In the genomic region with DNA sequence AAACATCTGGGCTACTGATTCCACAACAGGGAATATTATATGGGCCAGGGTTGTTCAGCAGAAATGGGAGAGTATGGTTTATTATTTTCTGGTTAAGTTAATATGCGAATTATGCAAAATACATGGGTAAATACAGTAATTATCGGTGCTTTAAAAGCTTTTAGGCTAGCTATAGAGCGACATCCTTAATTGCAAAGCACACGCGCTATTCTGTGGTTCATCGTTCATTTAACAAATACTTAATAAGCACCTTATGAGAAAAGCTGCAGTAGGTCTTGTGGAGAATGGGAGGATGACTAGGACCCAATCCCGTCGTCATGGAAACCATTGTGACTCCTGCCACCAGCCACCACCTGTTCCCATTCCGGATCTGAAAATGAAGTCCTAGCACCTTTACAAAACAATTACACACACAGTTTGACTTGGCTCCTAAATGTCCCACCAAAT, we compare ENCODE assay signal across 8 cellular contexts. TPM values are rescaled to one million over a fixed set of nuclear protein-coding genes. Genes with fewer than 3 reads are reported as not detected.
DNase-seq lines count a peak whose midpoint lies in the region; ATAC-seq and TF ChIP-seq lines count a peak whose summit lies in the region.

No MANE protein-coding gene starts in this region.

- CTCF ChIA-PET in activated CD4-positive, alpha-beta T cell treated with anti-CD3 and anti-CD28 coated beads, Interleukin-2, amount 10 ng/mL, durations not matched to agents 7 days and 5 days (lab: Charles Lee): interaction anchor here (0.9 to 1.2 kb wide), 2 partner anchors 14 to 18 kb away, joined by 3 to 4 read pairs; no protein-coding TSS in a partner anchor

- ATAC-seq in GM18520 (IDR thresholded peaks at IDR 0.05; ENCODE audit: unreplicated experiment) (no peak), GM21528 (IDR thresholded peaks at IDR 0.05; ENCODE audit: low FRiP score, unreplicated experiment) (no peak)

- H3K27ac ChIP-seq in subcutaneous abdominal adipose tissue (ENCODE audit: low read depth, low read length): peak overlapping the region; percentile 21

- peaks cover 3 to 33% (median 22%) of the 10 kb centered on the region in 5 donors for H3K4me1 ChIP-seq in subcutaneous abdominal adipose tissue (ENCODE audit: control insufficient read depth in 5 of 5, insufficient read depth in 5 of 5, low read length in 5 of 5)

- H3K4me3 ChIP-seq in kidney epithelial cell (ENCODE audit: low read depth, low read length) (peak overlapping the region; percentile 22), subcutaneous abdominal adipose tissue (ENCODE audit: low read depth in 1 of 5, low read length in 5 of 5) (peak overlapping the region; percentile 42 to 91 (median 87))

- H3K36me3 Mint-ChIP-seq in activated CD4-positive, alpha-beta T cell treated with anti-CD3 and anti-CD28 coated beads, Interleukin-2, amount 10 ng/mL, durations not matched to agents 7 days and 5 days (ENCODE audit: low read depth): peaks cover 24% of the 10 kb centered on the region

- no peak for DNase-seq in activated CD4-positive, alpha-beta T cell treated with anti-CD3 and anti-CD28 coated beads, Interleukin-2, amount 10 ng/mL, durations not matched to agents 7 days and 5 days
- no peak for DNase-seq in activated CD4-positive, alpha-beta T cell treated with anti-CD3 and anti-CD28 coated beads, Interleukin-2, amount 50 U/mL, for 1 hour
- peak; percentile 94 for DNase-seq in NCI-H2171 treated with DMSO at 0.1 percent for 48 hours (lab: John Stamatoyannopoulos, UW)
- DNase-seq in astrocyte of the hippocampus (ENCODE audit: low read depth, low spot score): peak; percentile 38
- no peak for DNase-seq in kidney epithelial cell (ENCODE audit: low read depth)

- H3K4me1 Mint-ChIP-seq in activated CD4-positive, alpha-beta T cell treated with anti-CD3 and anti-CD28 coated beads, Interleukin-2, amount 10 ng/mL, durations not matched to agents 7 days and 5 days: peaks cover 54% of the 10 kb centered on the region

- H3K4me3 Mint-ChIP-seq in activated CD4-positive, alpha-beta T cell treated with anti-CD3 and anti-CD28 coated beads, Interleukin-2, amount 10 ng/mL, durations not matched to agents 7 days and 5 days: peak overlapping the region; percentile 89

- H3K27me3 ChIP-seq in kidney epithelial cell (ENCODE audit: control insufficient read depth, insufficient read depth, low read length): no peaks in the 10 kb centered on the region
- H3K27me3 ChIP-seq in subcutaneous abdominal adipose tissue (ENCODE audit: control insufficient read depth in 5 of 5, insufficient read depth in 4 of 5, low read length in 5 of 5): no peaks in the 10 kb centered on the region

- H3K9me3 ChIP-seq in subcutaneous abdominal adipose tissue (ENCODE audit: control insufficient read depth in 5 of 5, low read length in 5 of 5): no peaks in the 10 kb centered on the region

- H3K27ac Mint-ChIP-seq in activated CD4-positive, alpha-beta T cell treated with anti-CD3 and anti-CD28 coated beads, Interleukin-2, amount 10 ng/mL, durations not matched to agents 7 days and 5 days: peak overlapping the region; percentile 98

- H3K36me3 ChIP-seq in kidney epithelial cell (ENCODE audit: control insufficient read depth, insufficient read depth, low read length) (no peaks in the 10 kb centered on the region), subcutaneous abdominal adipose tissue (ENCODE audit: control insufficient read depth in 5 of 5, insufficient read depth in 5 of 5, low read length in 5 of 5) (no peaks in the 10 kb centered on the region)

- no peak for TF ChIP-seq CTCF in kidney epithelial cell (IDR thresholded peaks at IDR 0.05; ENCODE audit: insufficient read depth, low read length, poor library complexity, severe bottlenecking)

- peaks cover 8% of the 10 kb centered on the region for H3K9me3 Mint-ChIP-seq in activated CD4-positive, alpha-beta T cell treated with anti-CD3 and anti-CD28 coated beads, Interleukin-2, amount 10 ng/mL, durations not matched to agents 7 days and 5 days

- peak overlapping the region in 2 of 5 donors; percentile 42 to 43 for H3K9ac ChIP-seq in subcutaneous abdominal adipose tissue (ENCODE audit: low read length in 5 of 5)

- POLR2A ChIA-PET in activated CD4-positive, alpha-beta T cell treated with anti-CD3 and anti-CD28 coated beads, Interleukin-2, amount 10 ng/mL, durations not matched to agents 7 days and 5 days (lab: Charles Lee): interaction anchor here (0.6 kb wide), 1 partner anchor 371 kb away, joined by 3 read pairs; the partner anchor contains the start of gene KLHDC10

- no peaks in the 10 kb centered on the region for H3K27me3 Mint-ChIP-seq in activated CD4-positive, alpha-beta T cell treated with anti-CD3 and anti-CD28 coated beads, Interleukin-2, amount 10 ng/mL, durations not matched to agents 7 days and 5 days

RNA-seq across cellular contexts. Expression of gene CEP41, which starts 0.6 kb away (rescaled TPM):
- total RNA-seq in activated CD4-positive, alpha-beta T cell treated with anti-CD3 and anti-CD28 coated beads, Interleukin-2, amount 10 ng/mL, durations not matched to agents 7 days and 5 days: 10 to 100 TPM; 18.5 to 19.6 TPM
- 12.9 and 27.8 TPM in 2 replicates for total RNA-seq in kidney epithelial cell

RNA-seq across cellular contexts. Expression of gene MEST, which starts 50.5 kb away (rescaled TPM):
- total RNA-seq in activated CD4-positive, alpha-beta T cell treated with anti-CD3 and anti-CD28 coated beads, Interleukin-2, amount 10 ng/mL, durations not matched to agents 7 days and 5 days: 1 to 10 TPM; 1.2 TPM
- total RNA-seq in kidney epithelial cell: 14.2 and 15.2 TPM in 2 replicates

Comparison
In these comparisons a context has a peak if more than half of its experiments do, and no peak if none do; other contexts are left out.
1. DNase-seq: peak in NCI-H2171 treated with DMSO at 0.1 percent for 48 hours (single experiment) and astrocyte of the hippocampus (single experiment); none in activated CD4-positive, alpha-beta T cell treated with anti-CD3 and anti-CD28 coated beads, Interleukin-2, amount 10 ng/mL, durations not matched to agents 7 days and 5 days (single experiment), activated CD4-positive, alpha-beta T cell treated with anti-CD3 and anti-CD28 coated beads, Interleukin-2, amount 50 U/mL, for 1 hour (single experiment) and kidney epithelial cell (single experiment).